ENCODE assay signal across 24 cellular contexts in the genomic region with DNA sequence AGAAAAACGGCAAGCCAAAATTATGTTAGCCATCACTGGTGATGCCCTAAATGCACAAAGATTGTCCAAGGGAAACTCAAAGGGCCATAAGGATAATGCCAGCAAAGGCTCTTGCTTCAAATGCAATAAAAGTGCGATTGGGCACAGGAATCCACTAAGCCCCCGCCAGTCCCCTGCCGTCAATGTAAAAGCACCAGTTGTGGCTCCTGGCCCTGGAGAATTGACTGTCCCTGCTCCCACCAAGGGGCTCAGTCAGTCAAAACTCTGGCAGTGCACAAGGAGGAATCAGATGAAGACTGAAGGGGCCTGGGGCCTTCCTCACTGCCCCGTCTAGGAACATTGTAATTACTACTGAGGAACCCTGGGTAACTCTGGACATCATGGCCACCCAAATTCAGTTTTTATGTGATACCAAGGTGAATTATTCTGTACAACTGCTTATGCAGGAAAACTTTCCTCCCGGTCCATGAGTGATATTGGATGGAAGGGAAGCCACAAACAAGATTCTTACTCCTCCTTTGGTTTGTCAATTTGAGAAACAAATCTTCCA.
"Had no signal": no experiment of that assay in that cellular context is flagged by ENCODE, and none has a peak within 500 bp of the region (broad histone marks: within the 10 kb centered on the region; RNA-seq: fewer than 3 reads in every experiment).

No MANE protein-coding gene starts in this region.

- H3K4me1 ChIP-seq: prostate gland had no signal

- ATAC-seq: activated CD8-positive, alpha-beta memory T cell treated with anti-CD3 and anti-CD28 coated beads, Interleukin-2, amount 10 ng/mL, durations not matched to agents 7 days and 5 days; activated CD8-positive, alpha-beta T cell treated with anti-CD3 and anti-CD28 coated beads for 36 hours; activated naive CD8-positive, alpha-beta T cell treated with anti-CD3 and anti-CD28 coated beads, Interleukin-2, amount 50 U/mL, for 24 hours; naive thymus-derived CD8-positive, alpha-beta T cell; T-helper 17 cell; upper lobe of right lung had no signal

- H3K27me3 ChIP-seq: hepatocyte, spleen, upper lobe of right lung had no signal

- DNase-seq: activated CD4-positive, alpha-beta T cell treated with anti-CD3 and anti-CD28 coated beads for 48 hours; activated CD8-positive, alpha-beta memory T cell treated with anti-CD3 and anti-CD28 coated beads, Interleukin-2, amount 10 ng/mL, durations not matched to agents 7 days and 5 days; activated CD8-positive, alpha-beta T cell treated with anti-CD3 and anti-CD28 coated beads for 36 hours; activated gamma-delta T cell; activated naive CD4-positive, alpha-beta T cell treated with anti-CD3 and anti-CD28 coated beads, Interleukin-2, amount 50 U/mL, for 16 hours; activated naive CD8-positive, alpha-beta T cell treated with anti-CD3 and anti-CD28 coated beads, Interleukin-2, amount 50 U/mL, for 24 hours; anterior cingulate cortex; effector CD8-positive, alpha-beta T cell; foreskin melanocyte; naive thymus-derived CD8-positive, alpha-beta T cell; spleen; stimulated activated CD4-positive, alpha-beta T cell treated with anti-CD3 and anti-CD28 coated beads, Interleukin-4, amount 100 ng/mL, for 1 hour; stimulated activated naive CD4-positive, alpha-beta T cell; SW 1271; T-helper 17 cell; upper lobe of right lung had no signal

- H3K9me3 ChIP-seq: prostate gland, spleen, thoracic aorta, upper lobe of right lung had no signal

- H3K36me3 Mint-ChIP-seq: activated CD8-positive, alpha-beta memory T cell treated with anti-CD3 and anti-CD28 coated beads, Interleukin-2, amount 10 ng/mL, durations not matched to agents 7 days and 5 days; brain; mesothelial cell of epicardium; naive thymus-derived CD8-positive, alpha-beta T cell had no signal

- H2AFZ ChIP-seq: hepatocyte had no signal

- H3K4me3 Mint-ChIP-seq: activated CD8-positive, alpha-beta memory T cell treated with anti-CD3 and anti-CD28 coated beads, Interleukin-2, amount 10 ng/mL, durations not matched to agents 7 days and 5 days; activated CD8-positive, alpha-beta T cell treated with anti-CD3 and anti-CD28 coated beads for 36 hours; activated naive CD8-positive, alpha-beta T cell treated with anti-CD3 and anti-CD28 coated beads, Interleukin-2, amount 50 U/mL, for 24 hours; activated T-helper 1 cell treated with anti-CD3 and anti-CD28 coated beads, Interleukin-12 subunit alpha, Interleukin-12 subunit beta, Interleukin-2, Interleukin-4 antibody, amounts not matched to agents 30 ng/mL and 10 ng/mL and 1 ng/mL, durations not matched to agents 14 hours and 24 hours and 36 hours; brain; dendritic cell treated with granulocyte-macrophage colony-stimulating factor and Interleukin-4, amounts not matched to agents 40 ng/mL and 50 ng/mL, for 4 days; mesothelial cell of epicardium; naive thymus-derived CD8-positive, alpha-beta T cell; T-helper 17 cell had no signal

- H3K27ac ChIP-seq: hepatocyte, prostate gland, spleen, thoracic aorta, upper lobe of right lung had no signal

- H3K4me3 ChIP-seq: hepatocyte, lung, prostate gland, spleen, thoracic aorta, upper lobe of right lung had no signal

- H3K27ac Mint-ChIP-seq: activated CD8-positive, alpha-beta memory T cell treated with anti-CD3 and anti-CD28 coated beads, Interleukin-2, amount 10 ng/mL, durations not matched to agents 7 days and 5 days; activated CD8-positive, alpha-beta T cell treated with anti-CD3 and anti-CD28 coated beads for 36 hours; activated naive CD8-positive, alpha-beta T cell treated with anti-CD3 and anti-CD28 coated beads, Interleukin-2, amount 50 U/mL, for 24 hours; activated T-helper 1 cell treated with anti-CD3 and anti-CD28 coated beads, Interleukin-12 subunit alpha, Interleukin-12 subunit beta, Interleukin-2, Interleukin-4 antibody, amounts not matched to agents 30 ng/mL and 10 ng/mL and 1 ng/mL, durations not matched to agents 14 hours and 24 hours and 36 hours; brain; dendritic cell treated with granulocyte-macrophage colony-stimulating factor and Interleukin-4, amounts not matched to agents 40 ng/mL and 50 ng/mL, for 4 days; mesothelial cell of epicardium; naive thymus-derived CD8-positive, alpha-beta T cell; T-helper 17 cell had no signal

- H3K4me2 ChIP-seq: hepatocyte had no signal

- H3K27me3 Mint-ChIP-seq: activated CD8-positive, alpha-beta T cell treated with anti-CD3 and anti-CD28 coated beads for 36 hours had no signal

- H3K36me3 ChIP-seq: prostate gland, spleen, thoracic aorta, upper lobe of right lung had no signal

- H3K4me1 Mint-ChIP-seq: activated CD8-positive, alpha-beta memory T cell treated with anti-CD3 and anti-CD28 coated beads, Interleukin-2, amount 10 ng/mL, durations not matched to agents 7 days and 5 days; activated naive CD8-positive, alpha-beta T cell treated with anti-CD3 and anti-CD28 coated beads, Interleukin-2, amount 50 U/mL, for 24 hours; brain; naive thymus-derived CD8-positive, alpha-beta T cell; T-helper 17 cell had no signal

- H3K9me3 Mint-ChIP-seq: activated CD8-positive, alpha-beta T cell treated with anti-CD3 and anti-CD28 coated beads for 36 hours; activated naive CD8-positive, alpha-beta T cell treated with anti-CD3 and anti-CD28 coated beads, Interleukin-2, amount 50 U/mL, for 24 hours; activated T-helper 1 cell treated with anti-CD3 and anti-CD28 coated beads, Interleukin-12 subunit alpha, Interleukin-12 subunit beta, Interleukin-2, Interleukin-4 antibody, amounts not matched to agents 30 ng/mL and 10 ng/mL and 1 ng/mL, durations not matched to agents 14 hours and 24 hours and 36 hours; brain; dendritic cell treated with granulocyte-macrophage colony-stimulating factor and Interleukin-4, amounts not matched to agents 40 ng/mL and 50 ng/mL, for 4 days; mesothelial cell of epicardium; naive thymus-derived CD8-positive, alpha-beta T cell had no signal
